Comparison of ENCODE assay signal across 14 cellular contexts in genomic region chr6:93304514-93304913, GRCh38.
DNase-seq lines count a peak whose midpoint lies in the region; ATAC-seq and TF ChIP-seq lines count a peak whose summit lies in the region.
"Had no signal": no experiment of that assay in that cellular context is flagged by ENCODE, and none has a peak within 500 bp of the region (broad histone marks: within the 10 kb centered on the region; RNA-seq: fewer than 3 reads in every experiment).

No MANE protein-coding gene starts in this region.

- CTCF ChIA-PET in WTC11 (lab: Charles Lee): no interaction called here

- H3K9ac ChIP-seq in neural progenitor cell: no peak overlapping the region
- H3K9ac ChIP-seq: BLaER1 treated with 17β-estradiol and CSF1 and Interleukin-3, amounts not matched to agents 10 nM and 100 nM had no signal

- no peak overlapping the region for H3K4me2 ChIP-seq in neural progenitor cell
- H3K4me2 ChIP-seq: BLaER1 treated with 17β-estradiol and CSF1 and Interleukin-3, amounts not matched to agents 10 nM and 100 nM had no signal

- no peak overlapping the region for H2AFZ ChIP-seq in neural progenitor cell (replicated peaks)

- H3K4me3 ChIP-seq in cardiac muscle cell (no peak overlapping the region), heart right ventricle (no peak overlapping the region), neural progenitor cell (no peak overlapping the region), adrenal gland (no peak overlapping the region)
- H3K4me3 ChIP-seq: BLaER1 treated with 17β-estradiol and CSF1 and Interleukin-3, amounts not matched to agents 10 nM and 100 nM had no signal

- peaks cover 4% of the 10 kb centered on the region for H3K9me3 Mint-ChIP-seq in WTC11
- peaks cover 3% of the 10 kb centered on the region for H3K9me3 Mint-ChIP-seq in neural progenitor cell
- H3K9me3 Mint-ChIP-seq in activated T-helper 2 cell treated with anti-CD3 and anti-CD28 coated beads, Interferon-gamma antibody, Interleukin-2, Interleukin-4, amounts not matched to agents 10 μg/mL and 5 μg/mL and 100 μg/mL, durations not matched to agents 14 hours and 24 hours and 36 hours: peaks cover 3% of the 10 kb centered on the region

- H4K20me1 ChIP-seq in neural progenitor cell (ENCODE audit: low read depth): no peaks in the 10 kb centered on the region
- H4K20me1 ChIP-seq: BLaER1 treated with 17β-estradiol and CSF1 and Interleukin-3, amounts not matched to agents 10 nM and 100 nM had no signal

- no peak for TF ChIP-seq POLR2A in adrenal gland (IDR thresholded peaks at IDR 0.05)

- peaks cover 6% of the 10 kb centered on the region for H3K4me1 Mint-ChIP-seq in WTC11
- H3K4me1 Mint-ChIP-seq in neural progenitor cell: peaks cover 2% of the 10 kb centered on the region
- H3K4me1 Mint-ChIP-seq in activated T-helper 2 cell treated with anti-CD3 and anti-CD28 coated beads, Interferon-gamma antibody, Interleukin-2, Interleukin-4, amounts not matched to agents 10 μg/mL and 5 μg/mL and 100 μg/mL, durations not matched to agents 14 hours and 24 hours and 36 hours (ENCODE audit: low read depth): no peaks in the 10 kb centered on the region

- ATAC-seq in heart right ventricle: no peak
- peak; percentile 70 for ATAC-seq in WTC11

- no peaks in the 10 kb centered on the region for H3F3A ChIP-seq in neural progenitor cell (ENCODE audit: low read depth)

- intact Hi-C loops in heart right ventricle (cut with DNase I): no loop called here
- intact Hi-C loops in adrenal gland (cut with DNase I): no loop called here
- intact Hi-C loops in activated T-helper 2 cell treated with anti-CD3 and anti-CD28 coated beads, Interferon-gamma antibody, Interleukin-2, Interleukin-4, amounts not matched to agents 10 μg/mL and 5 μg/mL and 100 μg/mL, durations not matched to agents 14 hours and 24 hours and 36 hours (cut with micrococcal nuclease): no loop called here

- H3K4me1 ChIP-seq in cardiac muscle cell (ENCODE audit: low read depth) (peaks cover 11% of the 10 kb centered on the region), heart right ventricle (no peaks in the 10 kb centered on the region), neural progenitor cell (peaks cover 6% of the 10 kb centered on the region), adrenal gland (replicated peaks in 1 of 2) (no peaks in the 10 kb centered on the region)
- H3K4me1 ChIP-seq: BLaER1 treated with 17β-estradiol and CSF1 and Interleukin-3, amounts not matched to agents 10 nM and 100 nM had no signal

- 73 to 81% methylated on average over 1 of the region's 1 CpG for WGBS in heart right ventricle, 2 donors
- WGBS in adrenal gland, 4 donors: 32 to 48% (median 42%) methylated on average over 1 of the region's 1 CpG

- POLR2A ChIA-PET in WTC11 (lab: Charles Lee): no interaction called here

- H3K27me3 ChIP-seq in cardiac muscle cell (no peaks in the 10 kb centered on the region), heart right ventricle (no peaks in the 10 kb centered on the region), neural progenitor cell (no peaks in the 10 kb centered on the region), adrenal gland (no peaks in the 10 kb centered on the region)
- H3K27me3 ChIP-seq: BLaER1 treated with 17β-estradiol and CSF1 and Interleukin-3, amounts not matched to agents 10 nM and 100 nM had no signal

- TF ChIP-seq CTCF in cardiac muscle cell (IDR thresholded peaks at IDR 0.05; ENCODE audit: low read depth, low read length) (no peak), heart right ventricle (IDR thresholded peaks at IDR 0.05) (no peak), WTC11 (IDR thresholded peaks at IDR 0.05) (no peak), neural progenitor cell (IDR thresholded peaks at IDR 0.05) (no peak), adrenal gland (IDR thresholded peaks at IDR 0.05) (no peak)

- H3K4me3 Mint-ChIP-seq in WTC11 (no peak overlapping the region), neural progenitor cell (no peak overlapping the region)
- no peak overlapping the region for H3K4me3 Mint-ChIP-seq in activated T-helper 2 cell treated with anti-CD3 and anti-CD28 coated beads, Interferon-gamma antibody, Interleukin-2, Interleukin-4, amounts not matched to agents 10 μg/mL and 5 μg/mL and 100 μg/mL, durations not matched to agents 14 hours and 24 hours and 36 hours (ENCODE audit: low read depth)
- H3K4me3 Mint-ChIP-seq: CD4-positive, alpha-beta T cell had no signal

- H3K36me3 ChIP-seq in cardiac muscle cell: no peaks in the 10 kb centered on the region
- H3K36me3 ChIP-seq in heart right ventricle: no peaks in the 10 kb centered on the region
- no peaks in the 10 kb centered on the region for H3K36me3 ChIP-seq in neural progenitor cell
- H3K36me3 ChIP-seq in adrenal gland (replicated peaks in 1 of 2): no peaks in the 10 kb centered on the region
- H3K36me3 ChIP-seq: BLaER1 treated with 17β-estradiol and CSF1 and Interleukin-3, amounts not matched to agents 10 nM and 100 nM had no signal

- no peak for DNase-seq in cardiac muscle cell (ENCODE audit: low read depth in 1 of 2, low spot score in 1 of 2)
- no peak for DNase-seq in heart right ventricle
- no peak for DNase-seq in WTC11 (ENCODE audit: low spot score)
- DNase-seq in neural progenitor cell (ENCODE audit: low spot score): peak; percentile 3
- DNase-seq in C1 segment of cervical spinal cord (lab: John Stamatoyannopoulos, UW): no peak
- no peak for DNase-seq in adrenal gland
- no peak for DNase-seq in activated T-helper 2 cell treated with anti-CD3 and anti-CD28 coated beads, Interferon-gamma antibody, Interleukin-2, Interleukin-4, amounts not matched to agents 10 μg/mL and 5 μg/mL and 100 μg/mL, durations not matched to agents 14 hours and 24 hours and 36 hours (ENCODE audit: low spot score)
- DNase-seq: ACHN; CD4-positive, alpha-beta T cell; DND-41; GDM1; IMR-90; KBM-7 had no signal

- H3K27ac ChIP-seq in cardiac muscle cell: peak overlapping the region; percentile 49
- no peak overlapping the region for H3K27ac ChIP-seq in heart right ventricle
- H3K27ac ChIP-seq in neural progenitor cell: no peak overlapping the region
- H3K27ac ChIP-seq in adrenal gland: no peak overlapping the region
- H3K27ac ChIP-seq: BLaER1 treated with 17β-estradiol and CSF1 and Interleukin-3, amounts not matched to agents 10 nM and 100 nM had no signal

- no peak overlapping the region; the same call in 1 of the 2 replicates for H3K27ac Mint-ChIP-seq in WTC11
- no peak overlapping the region for H3K27ac Mint-ChIP-seq in neural progenitor cell
- H3K27ac Mint-ChIP-seq in activated T-helper 2 cell treated with anti-CD3 and anti-CD28 coated beads, Interferon-gamma antibody, Interleukin-2, Interleukin-4, amounts not matched to agents 10 μg/mL and 5 μg/mL and 100 μg/mL, durations not matched to agents 14 hours and 24 hours and 36 hours: no peak overlapping the region
- H3K27ac Mint-ChIP-seq: CD4-positive, alpha-beta T cell had no signal

- H3K79me2 ChIP-seq in neural progenitor cell (ENCODE audit: low read depth): peaks cover 17% of the 10 kb centered on the region

- H3K9me3 ChIP-seq in cardiac muscle cell (ENCODE audit: low read depth): no peaks in the 10 kb centered on the region
- H3K9me3 ChIP-seq in heart right ventricle: peaks cover 0 to 3% (median 0%) of the 10 kb centered on the region in 11 donors
- H3K9me3 ChIP-seq in neural progenitor cell (ENCODE audit: low read depth): no peaks in the 10 kb centered on the region
- no peaks in the 10 kb centered on the region for H3K9me3 ChIP-seq in adrenal gland (replicated peaks in 1 of 3)

- H3K27me3 Mint-ChIP-seq in WTC11 (ENCODE audit: low read depth) (no peaks in the 10 kb centered on the region), neural progenitor cell (ENCODE audit: insufficient read depth, low read depth) (no peaks in the 10 kb centered on the region)
- no peaks in the 10 kb centered on the region for H3K27me3 Mint-ChIP-seq in activated T-helper 2 cell treated with anti-CD3 and anti-CD28 coated beads, Interferon-gamma antibody, Interleukin-2, Interleukin-4, amounts not matched to agents 10 μg/mL and 5 μg/mL and 100 μg/mL, durations not matched to agents 14 hours and 24 hours and 36 hours (ENCODE audit: low read depth)
- H3K27me3 Mint-ChIP-seq: CD4-positive, alpha-beta T cell had no signal

- H3K36me3 Mint-ChIP-seq in WTC11 (no peaks in the 10 kb centered on the region), neural progenitor cell (peaks cover 10% of the 10 kb centered on the region)
- H3K36me3 Mint-ChIP-seq in activated T-helper 2 cell treated with anti-CD3 and anti-CD28 coated beads, Interferon-gamma antibody, Interleukin-2, Interleukin-4, amounts not matched to agents 10 μg/mL and 5 μg/mL and 100 μg/mL, durations not matched to agents 14 hours and 24 hours and 36 hours (ENCODE audit: low read depth): no peaks in the 10 kb centered on the region

TF ChIP-seq in WTC11, 78 proteins besides CTCF, POLR2A, EP300 and RAD21 (continues in another document):
- no peak for TF ChIP-seq KAT7 (CRISPR knock-in tag; IDR thresholded peaks at IDR 0.05; ENCODE audit: borderline replicate concordance)
- TF ChIP-seq ZNF425 (CRISPR knock-in tag; conservative IDR thresholded peaks at IDR 0.05): no peak
- no peak for TF ChIP-seq CREB1 (CRISPR knock-in tag; IDR thresholded peaks at IDR 0.05)
- no peak for TF ChIP-seq NFATC4 (CRISPR knock-in tag; IDR thresholded peaks at IDR 0.05)
- TF ChIP-seq MAX (CRISPR knock-in tag; IDR thresholded peaks at IDR 0.05): no peak
- TF ChIP-seq ETV6 (CRISPR knock-in tag; IDR thresholded peaks at IDR 0.05): no peak
